In the genomic region with DNA sequence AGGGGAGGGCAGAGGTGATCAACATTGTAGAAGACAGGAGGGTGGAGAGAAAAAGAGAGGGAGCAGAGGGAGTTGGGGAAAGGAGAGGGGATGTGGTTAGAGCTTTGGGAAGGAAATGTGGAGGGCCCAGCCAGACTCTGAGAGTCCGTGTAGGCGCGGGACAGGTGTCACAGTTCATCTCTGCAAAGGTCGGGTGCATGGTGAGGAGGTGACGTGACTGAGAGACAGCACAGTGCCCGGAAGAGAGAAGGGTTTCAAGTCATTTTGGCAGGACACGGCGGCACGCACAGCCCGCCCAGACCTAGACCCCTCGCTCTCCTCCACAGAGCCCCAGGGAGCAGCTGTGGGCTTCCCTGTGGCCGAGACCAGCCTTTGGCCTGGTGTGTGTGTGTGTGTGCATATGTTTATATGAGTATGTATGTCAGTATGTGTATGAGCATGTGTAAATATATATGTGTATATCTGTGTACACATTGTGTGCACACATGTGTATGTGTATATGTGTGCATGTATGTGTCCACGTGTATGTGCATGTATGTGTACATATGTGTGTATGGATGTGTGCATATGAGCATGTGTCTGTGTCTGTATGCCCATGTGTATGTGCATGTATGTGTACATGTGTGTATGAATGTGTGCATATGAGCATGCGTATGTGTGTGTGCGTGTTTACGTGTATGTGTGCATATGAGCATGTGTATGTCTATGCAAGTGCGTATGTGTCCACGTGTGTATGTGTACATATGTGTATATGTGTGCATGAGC, we compare ENCODE assay signal across 16 cellular contexts.
DNase-seq lines count a peak whose midpoint lies in the region; ATAC-seq and TF ChIP-seq lines count a peak whose summit lies in the region.
"Had no signal": no experiment of that assay in that cellular context is flagged by ENCODE, and none has a peak within 500 bp of the region (broad histone marks: within the 10 kb centered on the region; RNA-seq: fewer than 3 reads in every experiment).

No MANE protein-coding gene starts in this region.

- TF ChIP-seq CTCF in CD14-positive monocyte (IDR thresholded peaks at IDR 0.05) = no peak

- DNase-seq in DMS79 treated with DMSO at 0.1 percent for 48 hours (lab: John Stamatoyannopoulos, UW) = no peak
- no peak for DNase-seq in CD14-positive monocyte (ENCODE audit: low spot score)
- no peak for DNase-seq in globus pallidus (ENCODE audit: low spot score)
- DNase-seq in DMS 273 treated with DMSO at 0.1 percent for 48 hours (lab: John Stamatoyannopoulos, UW) = no peak
- DNase-seq: activated CD4-positive, alpha-beta T cell treated with anti-CD3 and anti-CD28 coated beads, Interleukin-2, amount 50 U/mL, for 1 hour; dorsolateral prefrontal cortex; foreskin keratinocyte; GOT3; naive thymus-derived CD4-positive, alpha-beta T cell; NCI-H1417; upper lobe of right lung had no signal

- H3K9me3 Mint-ChIP-seq in CD14-positive monocyte = peaks cover 0 to 2% (median 0%) of the 10 kb centered on the region in 7 donors
- H3K9me3 Mint-ChIP-seq: naive thymus-derived CD4-positive, alpha-beta T cell had no signal

- H3K36me3 Mint-ChIP-seq in CD14-positive monocyte = no peaks in the 10 kb centered on the region
- H3K36me3 Mint-ChIP-seq: naive thymus-derived CD4-positive, alpha-beta T cell had no signal

- no peak overlapping the region for H3K4me3 ChIP-seq in BLaER1 treated with 17β-estradiol and CSF1 and Interleukin-3, amounts not matched to agents 10 nM and 100 nM
- H3K4me3 ChIP-seq: upper lobe of right lung had no signal

- H3K27ac Mint-ChIP-seq in CD14-positive monocyte = no peak overlapping the region

- H3K27ac ChIP-seq in BLaER1 treated with 17β-estradiol and CSF1 and Interleukin-3, amounts not matched to agents 10 nM and 100 nM = no peak overlapping the region
- H3K27ac ChIP-seq: C4-2B, foreskin keratinocyte, upper lobe of right lung had no signal

- peaks cover 18 to 43% (median 25%) of the 10 kb centered on the region in 10 experiments for H3K4me1 ChIP-seq in BLaER1 treated with 17β-estradiol and CSF1 and Interleukin-3, amounts not matched to agents 10 nM and 100 nM
- H3K4me1 ChIP-seq: foreskin keratinocyte had no signal

- ATAC-seq in GM18867 (IDR thresholded peaks at IDR 0.05; ENCODE audit: unreplicated experiment) (peak; percentile 60), GM21825 (IDR thresholded peaks at IDR 0.05; ENCODE audit: unreplicated experiment) (peak; percentile 74), HG03521 (IDR thresholded peaks at IDR 0.05; ENCODE audit: unreplicated experiment) (peak; percentile 56)
- ATAC-seq: foreskin keratinocyte; naive thymus-derived CD4-positive, alpha-beta T cell; upper lobe of right lung had no signal

- peak overlapping the region in 1 of 2 donors; percentile 5 for H3K4me3 Mint-ChIP-seq in CD14-positive monocyte

- no peaks in the 10 kb centered on the region for H3K36me3 ChIP-seq in BLaER1 treated with 17β-estradiol and CSF1 and Interleukin-3, amounts not matched to agents 10 nM and 100 nM
- H3K36me3 ChIP-seq: upper lobe of right lung had no signal

- peaks cover 9% of the 10 kb centered on the region for H3K4me1 Mint-ChIP-seq in CD14-positive monocyte

- H3K9ac ChIP-seq in BLaER1 treated with 17β-estradiol and CSF1 and Interleukin-3, amounts not matched to agents 10 nM and 100 nM = no peak overlapping the region; a peak in 1 of 22 replicates

- no peaks in the 10 kb centered on the region; a peak in 2 of 22 replicates for H3K27me3 ChIP-seq in BLaER1 treated with 17β-estradiol and CSF1 and Interleukin-3, amounts not matched to agents 10 nM and 100 nM
- H3K27me3 ChIP-seq: dorsolateral prefrontal cortex, upper lobe of right lung had no signal

- H4K20me1 ChIP-seq in BLaER1 treated with 17β-estradiol and CSF1 and Interleukin-3, amounts not matched to agents 10 nM and 100 nM = no peaks in the 10 kb centered on the region

- peaks cover 19 to 27% (median 20%) of the 10 kb centered on the region in 3 donors for H3K27me3 Mint-ChIP-seq in CD14-positive monocyte (ENCODE audit: low read depth in 3 of 3)

- intact Hi-C loops in CD14-positive monocyte (cut with micrococcal nuclease) = loop anchor here (5.0 kb wide), 2 partner anchors 233 to 378 kb away; a partner anchor contains a TSS

- H3K9me3 ChIP-seq in BLaER1 treated with 17β-estradiol and CSF1 and Interleukin-3, amounts not matched to agents 10 nM and 100 nM (replicated peaks in 1 of 11) = no peaks in the 10 kb centered on the region
- H3K9me3 ChIP-seq: upper lobe of right lung had no signal

- H3K4me2 ChIP-seq in BLaER1 treated with 17β-estradiol and CSF1 and Interleukin-3, amounts not matched to agents 10 nM and 100 nM = peak overlapping the region; percentile 45 to 83 (median 67)
